8 cellular contexts compared by ENCODE assay signal in genomic region chr13:44141725-44142539, GRCh38.
DNase-seq lines count a peak whose midpoint lies in the region; TF ChIP-seq lines count a peak whose summit lies in the region.

No MANE protein-coding gene starts in this region.

- H3K9me2 ChIP-seq in GM23248 (ENCODE audit: insufficient read depth) (no peaks in the 10 kb centered on the region), Karpas-422 (replicated peaks; ENCODE audit: insufficient read depth, low read length) (no peaks in the 10 kb centered on the region)

- H3K27ac ChIP-seq in GM23248 (peak overlapping the region; percentile 81), Karpas-422 (ENCODE audit: low read length) (peak overlapping the region; percentile 39; the same call in 1 of the 2 replicates)

- in situ Hi-C loops in GM23248 (cut with MboI), result no loop called here

- H3K4me3 ChIP-seq in GM23248, result peak overlapping the region; percentile 78
- H3K4me3 ChIP-seq in Karpas-422 (ENCODE audit: low read length), result peak overlapping the region; percentile 88
- peak overlapping the region; percentile 77 for H3K4me3 ChIP-seq in fibroblast of the aortic adventitia (ENCODE audit: low read depth, low read length)

- H3K36me3 ChIP-seq in GM23248 (ENCODE audit: low read depth) (no peaks in the 10 kb centered on the region), Karpas-422 (ENCODE audit: insufficient read depth, low read length) (no peaks in the 10 kb centered on the region)

- TF ChIP-seq CTCF in fibroblast of the aortic adventitia (IDR thresholded peaks at IDR 0.05; ENCODE audit: insufficient read depth, low read length), result peak; percentile 15
- TF ChIP-seq CTCF in nephron (IDR thresholded peaks at IDR 0.05; ENCODE audit: unreplicated experiment in 3 of 3), result peak in 1 of 3 experiments; percentile 6

- no peaks in the 10 kb centered on the region for H3K27me3 ChIP-seq in GM23248 (replicated peaks; ENCODE audit: insufficient read depth)
- H3K27me3 ChIP-seq in Karpas-422 (ENCODE audit: low read length), result no peaks in the 10 kb centered on the region; the same call in 1 of the 2 replicates

- H4K20me1 ChIP-seq in GM23248 (ENCODE audit: insufficient read depth), result no peaks in the 10 kb centered on the region
- H4K20me1 ChIP-seq in Karpas-422 (ENCODE audit: insufficient read depth, low read depth, low read length), result no peaks in the 10 kb centered on the region

- H3K36me3 Mint-ChIP-seq in nephron (ENCODE audit: low read depth), result no peaks in the 10 kb centered on the region
- no peaks in the 10 kb centered on the region for H3K36me3 Mint-ChIP-seq in stimulated activated naive CD8-positive, alpha-beta T cell treated with anti-CD3 and anti-CD28 coated beads, Interleukin-15, Interleukin-2, amounts not matched to agents 100 ng/mL and 50 ng/mL, for 24 hours (ENCODE audit: low read depth)

- H3K4me1 ChIP-seq in GM23248 (ENCODE audit: insufficient read depth) (peaks cover 7% of the 10 kb centered on the region; the same call in 1 of the 2 replicates), Karpas-422 (ENCODE audit: low read length) (peaks cover 17% of the 10 kb centered on the region)

- 1 to 2% methylated on average over 60 to 65 of the region's 84 CpGs for WGBS in GM23248 (ENCODE audit: low coverage in 1 of 2, low lambda C conversion rate in 2 of 2, missing lambda C conversion rate in 2 of 2), 2 experiments

- H2AFZ ChIP-seq in GM23248 (peak overlapping the region; percentile 86), Karpas-422 (ENCODE audit: low read length) (peak overlapping the region; percentile 84; the same call in 1 of the 2 replicates)

- peak overlapping the region; percentile 97 to 99 (median 99) for H3K27ac Mint-ChIP-seq in nephron
- peak overlapping the region; percentile 92 for H3K27ac Mint-ChIP-seq in stimulated activated naive CD8-positive, alpha-beta T cell treated with anti-CD3 and anti-CD28 coated beads, Interleukin-15, Interleukin-2, amounts not matched to agents 100 ng/mL and 50 ng/mL, for 24 hours

- H3K9ac ChIP-seq in GM23248, result peak overlapping the region; percentile 92
- H3K9ac ChIP-seq in Karpas-422 (ENCODE audit: low read length), result peak overlapping the region; percentile 99

- H3K27me3 Mint-ChIP-seq in nephron (ENCODE audit: low read depth), result peaks cover 4% of the 10 kb centered on the region
- peaks cover 6% of the 10 kb centered on the region for H3K27me3 Mint-ChIP-seq in stimulated activated naive CD8-positive, alpha-beta T cell treated with anti-CD3 and anti-CD28 coated beads, Interleukin-15, Interleukin-2, amounts not matched to agents 100 ng/mL and 50 ng/mL, for 24 hours

- H3K9me3 Mint-ChIP-seq in nephron, result no peaks in the 10 kb centered on the region
- H3K9me3 Mint-ChIP-seq in stimulated activated naive CD8-positive, alpha-beta T cell treated with anti-CD3 and anti-CD28 coated beads, Interleukin-15, Interleukin-2, amounts not matched to agents 100 ng/mL and 50 ng/mL, for 24 hours, result no peaks in the 10 kb centered on the region

- no peaks in the 10 kb centered on the region for H3K9me3 ChIP-seq in GM23248 (ENCODE audit: low read depth)
- no peaks in the 10 kb centered on the region for H3K9me3 ChIP-seq in Karpas-422 (ENCODE audit: low read length)

- peak overlapping the region; percentile 76 for H3K4me2 ChIP-seq in GM23248 (ENCODE audit: unreplicated experiment)
- peak overlapping the region; percentile 89 for H3K4me2 ChIP-seq in Karpas-422 (ENCODE audit: low read depth, low read length, poor library complexity, severe bottlenecking)

- H3K4me3 Mint-ChIP-seq in nephron, result peak overlapping the region; percentile 88 to 94 (median 88)
- H3K4me3 Mint-ChIP-seq in stimulated activated naive CD8-positive, alpha-beta T cell treated with anti-CD3 and anti-CD28 coated beads, Interleukin-15, Interleukin-2, amounts not matched to agents 100 ng/mL and 50 ng/mL, for 24 hours, result peak overlapping the region; percentile 87

- H3K79me2 ChIP-seq in GM23248 (ENCODE audit: insufficient read depth) (no peaks in the 10 kb centered on the region), Karpas-422 (ENCODE audit: low read length) (no peaks in the 10 kb centered on the region)

- H3K4me1 Mint-ChIP-seq in nephron, result peaks cover 17% of the 10 kb centered on the region
- peaks cover 34% of the 10 kb centered on the region for H3K4me1 Mint-ChIP-seq in stimulated activated naive CD8-positive, alpha-beta T cell treated with anti-CD3 and anti-CD28 coated beads, Interleukin-15, Interleukin-2, amounts not matched to agents 100 ng/mL and 50 ng/mL, for 24 hours (ENCODE audit: low read depth)

- H3F3A ChIP-seq in GM23248 (ENCODE audit: insufficient read depth), result peaks cover 10% of the 10 kb centered on the region; the same call in 1 of the 2 replicates

- peak; percentile 93 for DNase-seq in Daoy (ENCODE audit: low read depth)
- DNase-seq in GM23248, result peak; percentile 97
- peak; percentile 97 for DNase-seq in Karpas-422
- peak; percentile 95 for DNase-seq in RPMI7951 (ENCODE audit: low read depth)
- peak; percentile 89 for DNase-seq in activated effector memory CD4-positive, alpha-beta T cell treated with Interleukin-2 at 50 U/mL for 16 hours
- DNase-seq in fibroblast of the aortic adventitia (ENCODE audit: low read depth), result peak; percentile 93

Comparison
In these comparisons a context has a peak if more than half of its experiments do, and no peak if none do; other contexts are left out.
1. Peak in every context shown above with its lines: DNase-seq, H3K4me3 ChIP-seq and H3K27ac ChIP-seq.